In genomic region chr19:18488838-18489626, GRCh38 we compare ENCODE assay signal across 9 cellular contexts.
DNase-seq lines count a peak whose midpoint lies in the region; ATAC-seq, FAIRE-seq and TF ChIP-seq lines count a peak whose summit lies in the region.
"Had no signal": no experiment of that assay in that cellular context is flagged by ENCODE, and none has a peak within 500 bp of the region (broad histone marks: within the 10 kb centered on the region; RNA-seq: fewer than 3 reads in every experiment).

No MANE protein-coding gene starts in this region.

- FAIRE-seq in HTR-8/SVneo (lab: Jason Lieb, UNC) = no peak
- FAIRE-seq: endometrium had no signal

- in situ Hi-C loops in brain microvascular endothelial cell (cut with HindIII; ENCODE audit: low pct_ligation_motif_present, low sequenced_read_pairs) = no loop called here

- H3K4me3 ChIP-seq in AG09309 (ENCODE audit: control insufficient read depth, low read depth, low read length) (no peak overlapping the region), brain microvascular endothelial cell (ENCODE audit: low read depth, low read length) (no peak overlapping the region)

- no peaks in the 10 kb centered on the region for H3K27me3 ChIP-seq in brain microvascular endothelial cell (replicated peaks)

- TF ChIP-seq CTCF in AG09309 (IDR thresholded peaks at IDR 0.05; ENCODE audit: control insufficient read depth, insufficient read depth, low read depth, low read length, missing control alignments) = peak; percentile 33
- peak; percentile 64 for TF ChIP-seq CTCF in brain microvascular endothelial cell (IDR thresholded peaks at IDR 0.05; ENCODE audit: low read depth, low read length, missing control alignments)

- ATAC-seq in HG02840 (IDR thresholded peaks at IDR 0.05; ENCODE audit: low FRiP score, unreplicated experiment) (no peak), GM21576 (IDR thresholded peaks at IDR 0.05; ENCODE audit: unreplicated experiment) (no peak)

- DNase-seq in AG09309 (ENCODE audit: low read depth) (no peak), HTR-8/SVneo (ENCODE audit: insufficient read length, low spot score) (peak; percentile 56), brain microvascular endothelial cell (no peak), kidney tubule cell (ENCODE audit: low spot score) (peak; percentile 45), hepatic stellate cell (ENCODE audit: low spot score) (no peak), T1000 (lab: John Stamatoyannopoulos, UW) (no peak)

- no peaks in the 10 kb centered on the region for H3K36me3 ChIP-seq in brain microvascular endothelial cell (replicated peaks)

- H3K27ac ChIP-seq in brain microvascular endothelial cell = no peak overlapping the region

Comparison
In these comparisons a context has a peak if more than half of its experiments do, and no peak if none do; other contexts are left out.
1. DNase-seq: peak in HTR-8/SVneo (single experiment) and kidney tubule cell (single experiment); none in AG09309 (single experiment), brain microvascular endothelial cell (single experiment), hepatic stellate cell (single experiment) and T1000 (single experiment).